ENCODE assay signal across 12 cellular contexts in the genomic region with DNA sequence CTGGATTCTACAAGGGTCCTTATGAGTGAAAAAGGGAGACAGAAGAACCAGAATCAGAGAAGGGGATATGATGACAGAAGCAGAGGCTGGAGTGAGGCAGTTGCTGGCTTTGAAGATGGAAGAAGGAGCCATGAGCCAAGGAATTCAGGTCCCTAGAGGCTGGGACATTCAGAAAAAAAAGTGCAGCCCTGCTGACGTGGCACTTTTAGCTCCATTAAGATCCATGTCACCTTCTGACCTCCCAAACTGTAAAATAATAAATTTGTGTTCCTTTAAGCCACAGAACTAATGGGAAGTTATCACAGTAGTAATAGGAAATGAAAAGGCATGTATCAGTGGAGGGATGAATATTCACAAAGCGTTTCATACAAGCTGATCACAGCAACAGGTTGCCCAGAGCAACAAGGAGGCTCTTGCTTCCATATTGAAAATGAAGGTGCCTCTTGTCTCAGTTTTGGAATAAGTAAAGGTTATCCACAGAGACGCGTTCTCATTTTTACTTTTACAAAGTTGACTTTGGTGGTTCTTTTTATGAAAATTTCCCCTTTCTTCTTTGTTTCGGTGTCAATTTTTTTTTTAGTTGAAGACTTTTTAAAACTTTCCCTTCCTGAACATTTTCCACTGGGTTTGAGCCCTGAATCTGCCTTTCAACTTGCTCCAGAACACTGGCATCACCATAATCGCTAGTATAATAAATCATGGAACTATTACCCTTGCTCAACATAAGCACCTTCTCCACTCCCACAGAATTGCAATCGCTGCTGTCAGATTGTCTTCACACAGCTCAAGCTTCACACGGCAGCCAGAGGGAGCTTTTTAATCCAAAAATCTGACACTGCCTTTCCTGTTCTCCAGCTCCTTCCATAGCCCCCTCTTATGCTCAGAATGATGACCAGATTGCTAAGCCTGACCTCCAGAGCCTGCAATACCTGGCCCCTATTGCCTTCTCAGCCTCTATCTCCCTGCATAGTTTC.
A peak's percentile ranks its signal among the peaks of the same experiment; 100 is the strongest.
DNase-seq lines count a peak whose midpoint lies in the region; ATAC-seq, FAIRE-seq and TF ChIP-seq lines count a peak whose summit lies in the region.
"Had no signal": no experiment of that assay in that cellular context is flagged by ENCODE, and none has a peak within 500 bp of the region (broad histone marks: within the 10 kb centered on the region; RNA-seq: fewer than 3 reads in every experiment).

No MANE protein-coding gene starts in this region.

- H3K4me3 ChIP-seq in A549 = no peak overlapping the region

- peak overlapping the region; percentile 82 to 98 for H3K27ac Mint-ChIP-seq in activated naive CD4-positive, alpha-beta T cell treated with anti-CD3 and anti-CD28 coated beads, Interleukin-2, amount 50 U/mL, for 72 hours

- H3K4me1 ChIP-seq in A549 = 0 out of 3 replicates have a peak, but pooled peaks cover 9% of the 10 kb centered on the region
- H3K4me1 ChIP-seq: Caco-2 had no signal

- 77% methylated on average over 8 of the region's 8 CpGs for WGBS in A549 (ENCODE audit: missing lambda C conversion rate)

- no peak for TF ChIP-seq POLR2A in A549 (IDR thresholded peaks at IDR 0.05; ENCODE audit: low read length)

- FAIRE-seq in A549 (lab: Jason Lieb, UNC) = no peak
- FAIRE-seq in D721Med (lab: Jason Lieb, UNC) = no peak

- POLR2A ChIA-PET in A549 (lab: Yijun Ruan, JAX) = no interaction called here

- DNase-seq in A549 (ENCODE audit: low read depth in 1 of 2, low spot score in 1 of 2) = no peak
- DNase-seq in activated naive CD4-positive, alpha-beta T cell treated with anti-CD3 and anti-CD28 coated beads, Interleukin-2, amount 50 U/mL, for 72 hours (ENCODE audit: low spot score in 2 of 2) = peak in 1 of 2 donors; percentile 25
- DNase-seq in NCI-H510A (lab: John Stamatoyannopoulos, UW) = no peak
- DNase-seq in D721Med (ENCODE audit: insufficient read length, low spot score) = no peak
- DNase-seq in D341Med (ENCODE audit: low spot score) = no peak
- DNase-seq: activated CD8-positive, alpha-beta memory T cell treated with anti-CD3 and anti-CD28 coated beads, Interleukin-2, amount 50 U/mL, for 4 hours; Caco-2; Kasumi-1; mammary epithelial cell had no signal

- H3K9me3 Mint-ChIP-seq in activated naive CD4-positive, alpha-beta T cell treated with anti-CD3 and anti-CD28 coated beads, Interleukin-2, amount 50 U/mL, for 72 hours = peaks cover 0 to 4% of the 10 kb centered on the region in 2 donors

- no peak for TF ChIP-seq RAD21 in A549 (conservative IDR thresholded peaks at IDR 0.05 in 1 of 2, IDR thresholded peaks at IDR 0.05 in 1 of 2)

- CTCF ChIA-PET in A549 (lab: Yijun Ruan, JAX) = interaction anchor here (1.6 kb wide), 1 partner anchor 11 kb away, joined by 3 read pairs; no protein-coding TSS in a partner anchor

- no peak for TF ChIP-seq EP300 in A549 (IDR thresholded peaks at IDR 0.05)

- no peak for ATAC-seq in A549
- ATAC-seq in GM18517 (IDR thresholded peaks at IDR 0.05; ENCODE audit: unreplicated experiment) = peak; percentile 28
- ATAC-seq in HG02884 (IDR thresholded peaks at IDR 0.05; ENCODE audit: unreplicated experiment) = peak; percentile 41
- ATAC-seq in activated naive CD4-positive, alpha-beta T cell treated with anti-CD3 and anti-CD28 coated beads, Interleukin-2, amount 50 U/mL, for 72 hours = peak; percentile 45 to 70
- no peak for ATAC-seq in esophagus mucosa

- no peak overlapping the region for H3K4me2 ChIP-seq in A549

- TF ChIP-seq CTCF in A549 (IDR thresholded peaks at IDR 0.05) (no peak), D721Med (IDR thresholded peaks at IDR 0.05; ENCODE audit: insufficient read depth, missing control alignments) (no peak)

- no peaks in the 10 kb centered on the region for H3K9me3 ChIP-seq in A549
- H3K9me3 ChIP-seq: Caco-2 had no signal

- peaks cover 5 to 26% of the 10 kb centered on the region in 2 donors for H3K36me3 Mint-ChIP-seq in activated naive CD4-positive, alpha-beta T cell treated with anti-CD3 and anti-CD28 coated beads, Interleukin-2, amount 50 U/mL, for 72 hours

- H3K27ac ChIP-seq in A549 = no peak overlapping the region

TF ChIP-seq in A549, 52 proteins besides CTCF, POLR2A, EP300 and RAD21:
- TF ChIP-seq MAFK (IDR thresholded peaks at IDR 0.05; ENCODE audit: partially characterized antibody) (peak; percentile 85), HDAC2 (IDR thresholded peaks at IDR 0.05) (no peak)

Comparison
In these comparisons a context has a peak if more than half of its experiments do, and no peak if none do; other contexts are left out.
1. ATAC-seq: peak in GM18517 (single experiment), HG02884 (single experiment) and activated naive CD4-positive, alpha-beta T cell treated with anti-CD3 and anti-CD28 coated beads, Interleukin-2, amount 50 U/mL, for 72 hours (2 of 2); none in A549 (0 of 2) and esophagus mucosa (single experiment).